9 cellular contexts compared by ENCODE assay signal in genomic region chr2:64876137-64876647, GRCh38.
A peak's percentile ranks its signal among the peaks of the same experiment; 100 is the strongest.
DNase-seq lines count a peak whose midpoint lies in the region; ATAC-seq, FAIRE-seq and TF ChIP-seq lines count a peak whose summit lies in the region.
"Had no signal": no experiment of that assay in that cellular context is flagged by ENCODE, and none has a peak within 500 bp of the region (broad histone marks: within the 10 kb centered on the region; RNA-seq: fewer than 3 reads in every experiment).

No MANE protein-coding gene starts in this region.

- DNase-seq in NCI-H187 treated with DMSO at 0.1 percent for 48 hours (lab: John Stamatoyannopoulos, UW) (peak; percentile 47), NCI-H187 (lab: John Stamatoyannopoulos, UW) (no peak), astrocyte (ENCODE audit: low read depth) (peak; percentile 88), iPS-NIHi11 (ENCODE audit: low spot score) (peak; percentile 49), upper lobe of left lung (peak in 1 of 2 donors; percentile 45), OCI-M1 (lab: John Stamatoyannopoulos, UW) (no peak)
- no peak for DNase-seq in naive thymus-derived CD4-positive, alpha-beta T cell

- H3K4me1 ChIP-seq in astrocyte (ENCODE audit: insufficient read depth, low read length) (peaks cover 11% of the 10 kb centered on the region), upper lobe of left lung (peaks cover 3 to 15% (median 11%) of the 10 kb centered on the region in 4 donors)
- H3K4me1 ChIP-seq in naive thymus-derived CD4-positive, alpha-beta T cell (ENCODE audit: control insufficient read depth in 2 of 2, insufficient read depth in 2 of 2, low read length in 2 of 2) = peaks cover 3 to 4% of the 10 kb centered on the region in 2 donors

- TF ChIP-seq EP300 in upper lobe of left lung (IDR thresholded peaks at IDR 0.05) = no peak

- H3K36me3 Mint-ChIP-seq in astrocyte (ENCODE audit: low read depth, unreplicated experiment) = peaks cover 3% of the 10 kb centered on the region
- H3K36me3 Mint-ChIP-seq in naive thymus-derived CD4-positive, alpha-beta T cell = peaks cover 0 to 3% (median 0%) of the 10 kb centered on the region in 5 donors

- H3K9me3 ChIP-seq in astrocyte (ENCODE audit: insufficient read depth, low read depth, low read length) = no peaks in the 10 kb centered on the region
- no peaks in the 10 kb centered on the region for H3K9me3 ChIP-seq in upper lobe of left lung
- no peaks in the 10 kb centered on the region for H3K9me3 ChIP-seq in naive thymus-derived CD4-positive, alpha-beta T cell (ENCODE audit: control insufficient read depth in 2 of 3, low read length in 3 of 3)

- POLR2A ChIA-PET in naive thymus-derived CD4-positive, alpha-beta T cell (lab: Charles Lee) = no interaction called here

- H4K20me1 ChIP-seq in astrocyte (ENCODE audit: insufficient read depth, low read length) = no peaks in the 10 kb centered on the region

- intact Hi-C loops in naive thymus-derived CD4-positive, alpha-beta T cell (cut with micrococcal nuclease) = no loop called here

- H3K36me3 ChIP-seq in astrocyte (ENCODE audit: insufficient read depth, low read length) (no peaks in the 10 kb centered on the region), upper lobe of left lung (no peaks in the 10 kb centered on the region)
- no peaks in the 10 kb centered on the region for H3K36me3 ChIP-seq in naive thymus-derived CD4-positive, alpha-beta T cell (ENCODE audit: control insufficient read depth in 2 of 3, insufficient read depth in 3 of 3, low read length in 3 of 3)

- H2AFZ ChIP-seq in astrocyte (ENCODE audit: low read depth, low read length) = peak overlapping the region; percentile 22

- H3K9ac ChIP-seq in astrocyte (ENCODE audit: low read length) = peak overlapping the region; percentile 26

- 39 to 54% methylated on average over 3 of the region's 3 CpGs for WGBS in upper lobe of left lung, 2 donors

- ATAC-seq in upper lobe of left lung (ENCODE audit: low FRiP score in 2 of 2) = peak; percentile 64 to 81
- no peak for ATAC-seq in GM19467 (IDR thresholded peaks at IDR 0.05; ENCODE audit: unreplicated experiment)
- ATAC-seq in naive thymus-derived CD4-positive, alpha-beta T cell = no peak

- no peak for FAIRE-seq in astrocyte (lab: Jason Lieb, UNC)

- no peaks in the 10 kb centered on the region for H3K79me2 ChIP-seq in astrocyte (ENCODE audit: insufficient read depth, low read length)

- H3K4me1 Mint-ChIP-seq in astrocyte (ENCODE audit: low read depth, unreplicated experiment) = peaks cover 27% of the 10 kb centered on the region
- H3K4me1 Mint-ChIP-seq in naive thymus-derived CD4-positive, alpha-beta T cell = peaks cover 3 to 12% (median 7%) of the 10 kb centered on the region in 7 donors

- peaks cover 4% of the 10 kb centered on the region for H3K27me3 Mint-ChIP-seq in astrocyte (ENCODE audit: low read depth, unreplicated experiment)
- H3K27me3 Mint-ChIP-seq in naive thymus-derived CD4-positive, alpha-beta T cell = peaks cover 0 to 25% (median 5%) of the 10 kb centered on the region in 5 donors
- H3K27me3 Mint-ChIP-seq: dendritic cell treated with granulocyte-macrophage colony-stimulating factor and Interleukin-4, amounts not matched to agents 40 ng/mL and 50 ng/mL, for 4 days had no signal

- H3K27ac ChIP-seq in astrocyte (ENCODE audit: low read depth, low read length) = peak overlapping the region; percentile 13
- no peak overlapping the region for H3K27ac ChIP-seq in upper lobe of left lung
- no peak overlapping the region for H3K27ac ChIP-seq in naive thymus-derived CD4-positive, alpha-beta T cell (ENCODE audit: low read depth, low read length)

- H3K9me3 Mint-ChIP-seq in astrocyte (ENCODE audit: unreplicated experiment) = peaks cover 2% of the 10 kb centered on the region
- H3K9me3 Mint-ChIP-seq in naive thymus-derived CD4-positive, alpha-beta T cell = no peaks in the 10 kb centered on the region

- peak overlapping the region; percentile 27 for H3K4me3 ChIP-seq in astrocyte (ENCODE audit: insufficient read depth, low read depth, low read length)
- H3K4me3 ChIP-seq in upper lobe of left lung = no peak overlapping the region
- no peak overlapping the region for H3K4me3 ChIP-seq in naive thymus-derived CD4-positive, alpha-beta T cell (ENCODE audit: low read length)

- H3K27me3 ChIP-seq in astrocyte (ENCODE audit: insufficient read depth, low read length) = peaks cover 9% of the 10 kb centered on the region
- no peaks in the 10 kb centered on the region for H3K27me3 ChIP-seq in upper lobe of left lung
- H3K27me3 ChIP-seq in naive thymus-derived CD4-positive, alpha-beta T cell (ENCODE audit: control insufficient read depth in 2 of 2, insufficient read depth in 2 of 2, low read length in 2 of 2) = no peaks in the 10 kb centered on the region

- peak overlapping the region; percentile 71 for H3K4me2 ChIP-seq in astrocyte (ENCODE audit: low read length)

- no peak for TF ChIP-seq POLR2A in upper lobe of left lung (IDR thresholded peaks at IDR 0.05)

- CTCF ChIA-PET in naive thymus-derived CD4-positive, alpha-beta T cell (lab: Charles Lee) = interaction anchor here (0.5 kb wide), 1 partner anchor 275 kb away, joined by 6 read pairs; no protein-coding TSS in a partner anchor

- TF ChIP-seq CTCF in astrocyte (IDR thresholded peaks at IDR 0.05; ENCODE audit: insufficient read depth, low read depth, low read length) (no peak), upper lobe of left lung (IDR thresholded peaks at IDR 0.05) (no peak)

- H3K4me3 Mint-ChIP-seq in astrocyte (ENCODE audit: unreplicated experiment) = no peak overlapping the region
- no peak overlapping the region for H3K4me3 Mint-ChIP-seq in naive thymus-derived CD4-positive, alpha-beta T cell
- H3K4me3 Mint-ChIP-seq: dendritic cell treated with granulocyte-macrophage colony-stimulating factor and Interleukin-4, amounts not matched to agents 40 ng/mL and 50 ng/mL, for 4 days had no signal

- peak overlapping the region; percentile 90 for H3K27ac Mint-ChIP-seq in astrocyte (ENCODE audit: unreplicated experiment)
- no peak overlapping the region for H3K27ac Mint-ChIP-seq in naive thymus-derived CD4-positive, alpha-beta T cell
- H3K27ac Mint-ChIP-seq: dendritic cell treated with granulocyte-macrophage colony-stimulating factor and Interleukin-4, amounts not matched to agents 40 ng/mL and 50 ng/mL, for 4 days had no signal

Comparison
In these comparisons a context has a peak if more than half of its experiments do, and no peak if none do; other contexts are left out.
1. DNase-seq: peak in NCI-H187 treated with DMSO at 0.1 percent for 48 hours (single experiment), astrocyte (single experiment) and iPS-NIHi11 (single experiment); none in NCI-H187 (0 of 2), naive thymus-derived CD4-positive, alpha-beta T cell (0 of 9) and OCI-M1 (single experiment).
2. ATAC-seq: peak in upper lobe of left lung (2 of 2); none in GM19467 (single experiment) and naive thymus-derived CD4-positive, alpha-beta T cell (single experiment).